8 cellular contexts compared by ENCODE assay signal in the genomic region with DNA sequence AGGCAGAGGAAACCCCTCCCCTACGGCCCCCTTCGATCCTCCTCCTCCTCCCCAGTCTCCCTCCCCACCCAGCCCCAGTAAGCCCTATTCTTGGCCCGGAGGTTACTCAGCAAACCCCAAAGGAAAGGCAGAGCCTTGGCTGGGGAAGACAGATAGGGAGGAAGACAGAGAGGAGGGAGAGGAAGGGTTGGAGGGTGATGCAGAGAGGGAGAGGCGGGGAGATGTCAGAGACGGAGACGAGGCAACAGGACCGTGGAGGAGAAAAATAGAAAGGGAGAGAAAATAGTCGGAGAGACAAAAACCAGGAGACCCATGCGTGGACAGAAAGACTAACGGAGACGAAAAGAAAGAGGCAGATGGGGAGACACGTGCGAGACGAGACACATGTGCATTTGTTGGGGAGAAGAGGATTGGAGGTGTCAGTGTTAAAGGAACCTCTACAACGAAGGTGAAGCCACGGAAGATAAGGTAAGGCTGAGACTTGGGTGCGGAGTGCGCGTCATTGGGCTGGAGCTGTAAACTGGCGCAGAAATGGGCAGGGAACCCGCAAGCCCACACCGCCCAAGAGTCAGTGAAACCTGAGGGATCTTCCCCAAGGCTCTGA. TPM values are rescaled to one million over a fixed set of nuclear protein-coding genes. Genes with fewer than 3 reads are reported as not detected.
DNase-seq lines count a peak whose midpoint lies in the region; ATAC-seq and TF ChIP-seq lines count a peak whose summit lies in the region.

No MANE protein-coding gene starts in this region.

- TF ChIP-seq CTCF in RWPE2 (IDR thresholded peaks at IDR 0.05; ENCODE audit: poor library complexity, severe bottlenecking) (no peak), esophagus squamous epithelium (IDR thresholded peaks at IDR 0.05) (no peak), ovary (IDR thresholded peaks at IDR 0.05) (no peak)

- WGBS in esophagus squamous epithelium, 2 donors, result 1 to 3% methylated on average over 20 of the region's 22 CpGs
- WGBS in ovary, 3 donors, result 6 to 11% (median 10%) methylated on average over 22 of the region's 22 CpGs

- H3K4me3 ChIP-seq in RWPE2 (ENCODE audit: severe bottlenecking), result peak overlapping the region; percentile 67
- H3K4me3 ChIP-seq in esophagus squamous epithelium, result peak overlapping the region; percentile 75 to 90 (median 79)
- H3K4me3 ChIP-seq in ovary, result peak overlapping the region; percentile 60

- ATAC-seq in activated CD4-positive, CD25-positive, alpha-beta regulatory T cell treated with anti-CD3 and anti-CD28 coated beads, Interleukin-2, amount 50 U/mL, for 24 hours, result peak; percentile 5 to 12
- ATAC-seq in RWPE2 (ENCODE audit: low read depth) (peak; percentile 17), HG03460 (IDR thresholded peaks at IDR 0.05; ENCODE audit: unreplicated experiment) (no peak)

- no peak for TF ChIP-seq POLR2A in esophagus squamous epithelium (IDR thresholded peaks at IDR 0.05)
- no peak for TF ChIP-seq POLR2A in ovary (IDR thresholded peaks at IDR 0.05)

- no peak for TF ChIP-seq EP300 in ovary (IDR thresholded peaks at IDR 0.05)

- H3K27ac ChIP-seq in RWPE2 (ENCODE audit: poor library complexity, severe bottlenecking) (peak overlapping the region; percentile 65), esophagus squamous epithelium (peak overlapping the region; percentile 82 to 95 (median 92)), ovary (peak overlapping the region; percentile 25 to 77)

- H3K9me3 ChIP-seq in RWPE2 (ENCODE audit: severe bottlenecking) (no peaks in the 10 kb centered on the region), esophagus squamous epithelium (no peaks in the 10 kb centered on the region), ovary (no peaks in the 10 kb centered on the region)

- intact Hi-C loops in esophagus squamous epithelium (cut with DNase I), result no loop called here
- intact Hi-C loops in ovary (cut with DNase I), result loop anchor here in 1 of 4 donors (5.0 kb wide), 1 partner anchor 39 kb away; a partner anchor contains a TSS

- no peak for DNase-seq in activated CD4-positive, CD25-positive, alpha-beta regulatory T cell treated with anti-CD3 and anti-CD28 coated beads, Interleukin-2, amount 50 U/mL, for 72 hours
- DNase-seq in RWPE2 (ENCODE audit: low spot score) (no peak), esophagus squamous epithelium (lab: John Stamatoyannopoulos, UW) (no peak), ovary (no peak), putamen (ENCODE audit: low spot score) (no peak), NCI-H526 (lab: John Stamatoyannopoulos, UW) (no peak)

- H3K27me3 ChIP-seq in RWPE2 (ENCODE audit: insufficient read depth, poor library complexity, severe bottlenecking) (no peaks in the 10 kb centered on the region), esophagus squamous epithelium (no peaks in the 10 kb centered on the region), ovary (no peaks in the 10 kb centered on the region)

- peaks cover 35% of the 10 kb centered on the region for H3K36me3 ChIP-seq in RWPE2 (ENCODE audit: low read depth)
- peaks cover 0 to 26% (median 10%) of the 10 kb centered on the region in 3 donors for H3K36me3 ChIP-seq in esophagus squamous epithelium
- H3K36me3 ChIP-seq in ovary, result no peaks in the 10 kb centered on the region

- H3K4me1 ChIP-seq in RWPE2 (ENCODE audit: insufficient read depth, poor library complexity, severe bottlenecking), result peaks cover 4% of the 10 kb centered on the region
- peaks cover 14 to 78% (median 17%) of the 10 kb centered on the region in 3 donors for H3K4me1 ChIP-seq in esophagus squamous epithelium
- peaks cover 12% of the 10 kb centered on the region for H3K4me1 ChIP-seq in ovary (ENCODE audit: insufficient read depth)

RNA-seq across cellular contexts. Expression of a gene that starts 2.9 kb away (rescaled TPM):
- total RNA-seq in esophagus squamous epithelium, result 10 to 100 TPM; 13.6 to 36.2 (median 31.9) TPM
- total RNA-seq in ovary, result 10 to 100 TPM in 6 of 7 donors, 1 to 10 TPM in 1; 9.1 to 31.8 (median 22.1) TPM
- polyA plus RNA-seq in ovary, result 10 to 100 TPM; 14.2 to 18.1 TPM

RNA-seq across cellular contexts. Expression of a gene that starts 13.1 kb away (rescaled TPM):
- total RNA-seq in esophagus squamous epithelium (1 to 10 TPM; 2.5 to 4.6 (median 3.7) TPM), ovary (1 to 10 TPM; 2.6 to 6.5 (median 4.7) TPM)
- 1 to 10 TPM in 1 of 2 donors, under 1 TPM in 1; 0.83 to 7.2 TPM for polyA plus RNA-seq in ovary

RNA-seq across cellular contexts. Expression of a gene that starts 25.5 kb away (rescaled TPM):
- 10 to 100 TPM in 2 of 4 donors, 1 to 10 TPM in 2; 6.2 to 15.8 (median 9.3) TPM for total RNA-seq in esophagus squamous epithelium
- 10 to 100 TPM in 3 of 7 donors, 1 to 10 TPM in 4; 6.5 to 22.3 (median 9.9) TPM for total RNA-seq in ovary
- polyA plus RNA-seq in ovary, result 10 to 100 TPM in 1 of 2 donors, 1 to 10 TPM in 1; 6.2 to 16.1 TPM

RNA-seq across cellular contexts. Expression of a gene that starts 40.9 kb away (rescaled TPM):
- total RNA-seq in esophagus squamous epithelium (10 to 100 TPM in 3 of 4 donors, 1 to 10 TPM in 1; 9.4 to 19.5 (median 14.7) TPM), ovary (10 to 100 TPM; 12.8 to 46.1 (median 32.1) TPM)
- 10 to 100 TPM; 17.4 to 23.6 TPM for polyA plus RNA-seq in ovary

RNA-seq across cellular contexts. Expression of a gene that starts 46.3 kb away (rescaled TPM):
- 10 to 100 TPM; 22.4 to 37.0 (median 28.6) TPM for total RNA-seq in esophagus squamous epithelium
- 10 to 100 TPM in 4 of 7 donors, 1 to 10 TPM in 3; 6.6 to 25.0 (median 13.8) TPM for total RNA-seq in ovary
- 10 to 100 TPM in 1 of 2 donors, 1 to 10 TPM in 1; 1.5 to 24.6 TPM for polyA plus RNA-seq in ovary
